Comparison of ENCODE assay signal across 17 cellular contexts in genomic region chr14:72657214-72657921, GRCh38.
"Had no signal": no experiment of that assay in that cellular context is flagged by ENCODE, and none has a peak within 500 bp of the region (broad histone marks: within the 10 kb centered on the region; RNA-seq: fewer than 3 reads in every experiment).

No MANE protein-coding gene starts in this region.

- H3K4me3 ChIP-seq: adrenal gland, cardiac muscle cell, tibial nerve, vagina had no signal

- DNase-seq: activated CD4-positive, alpha-beta T cell treated with anti-CD3 and anti-CD28 coated beads, Interleukin-2, amount 50 U/mL, for 1 hour; activated CD8-positive, alpha-beta memory T cell treated with anti-CD3 and anti-CD28 coated beads, Interleukin-2, amount 50 U/mL, for 48 hours; activated effector memory CD4-positive, alpha-beta T cell treated with anti-CD3 and anti-CD28 coated beads, Interleukin-2, amount 50 U/mL, for 16 hours; activated naive CD4-positive, alpha-beta T cell treated with anti-CD3 and anti-CD28 coated beads, Interleukin-2, amount 50 U/mL, for 16 hours; activated T-cell treated with anti-CD3 and anti-CD28 coated beads, Interleukin-2, amount 50 U/mL, for 48 hours; adrenal gland; left ventricle myocardium superior; naive B cell; stimulated activated CD4-positive, alpha-beta T cell treated with anti-CD3 and anti-CD28 coated beads, Interleukin-12 subunit alpha, Interleukin-12 subunit beta, amount 100 ng/mL, for 4 hours; stimulated activated CD4-positive, alpha-beta T cell treated with anti-CD3 and anti-CD28 coated beads, Interleukin-1b, Interleukin-23, amount 100 ng/mL, for 48 hours; stimulated activated CD8-positive, alpha-beta memory T cell treated with anti-CD3 and anti-CD28 coated beads, Interleukin-4, amount 100 ng/mL, for 48 hours; stimulated activated naive CD4-positive, alpha-beta T cell had no signal

- ATAC-seq: activated CD4-positive, CD25-positive, alpha-beta regulatory T cell treated with anti-CD3 and anti-CD28 coated beads, Interleukin-2, amount 50 U/mL, for 24 hours; left ventricle myocardium superior had no signal

- H3K9me3 ChIP-seq: adrenal gland, tibial nerve, vagina had no signal

- H3K27ac ChIP-seq: adrenal gland, cardiac muscle cell, epithelial cell of prostate, tibial nerve, vagina had no signal

- H3K27me3 ChIP-seq: adrenal gland, cardiac muscle cell, tibial nerve, vagina had no signal

- H3K36me3 ChIP-seq: adrenal gland, tibial nerve, vagina had no signal

- H3K4me1 ChIP-seq: adrenal gland, tibial nerve, vagina had no signal
